Comparison of ENCODE assay signal across 1 cellular context in the genomic region with DNA sequence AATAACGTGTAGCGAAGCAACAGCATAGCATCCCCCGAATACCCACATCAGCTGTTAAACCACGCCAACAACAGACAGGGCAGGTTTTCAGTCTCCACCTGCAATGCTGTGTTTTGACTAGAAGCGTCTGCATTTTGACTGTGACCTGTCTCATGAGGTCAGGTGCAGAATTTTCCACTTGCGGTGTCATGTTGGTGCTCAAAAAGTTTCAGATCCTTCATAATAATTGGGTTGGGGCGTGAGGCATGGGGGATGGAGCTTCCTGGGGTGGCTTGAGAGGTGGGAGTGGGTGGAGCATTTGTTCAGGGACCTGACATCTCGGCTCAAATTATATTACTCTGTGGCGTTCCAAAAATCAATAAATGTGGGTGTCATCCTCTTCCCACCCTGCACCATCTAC.
TF ChIP-seq lines count a peak whose summit lies in the region.

No MANE protein-coding gene starts in this region.

TF ChIP-seq in GM12878, 131 proteins besides CTCF, POLR2A, EP300 and RAD21 (continued from another document and continues in another):
- TF ChIP-seq, protein P1, sequence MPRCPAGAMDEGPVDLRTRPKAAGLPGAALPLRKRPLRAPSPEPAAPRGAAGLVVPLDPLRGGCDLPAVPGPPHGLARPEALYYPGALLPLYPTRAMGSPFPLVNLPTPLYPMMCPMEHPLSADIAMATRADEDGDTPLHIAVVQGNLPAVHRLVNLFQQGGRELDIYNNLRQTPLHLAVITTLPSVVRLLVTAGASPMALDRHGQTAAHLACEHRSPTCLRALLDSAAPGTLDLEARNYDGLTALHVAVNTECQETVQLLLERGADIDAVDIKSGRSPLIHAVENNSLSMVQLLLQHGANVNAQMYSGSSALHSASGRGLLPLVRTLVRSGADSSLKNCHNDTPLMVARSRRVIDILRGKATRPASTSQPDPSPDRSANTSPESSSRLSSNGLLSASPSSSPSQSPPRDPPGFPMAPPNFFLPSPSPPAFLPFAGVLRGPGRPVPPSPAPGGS (IDR thresholded peaks at IDR 0.05; ENCODE audit: borderline replicate concordance, insufficient read depth, low read depth, low read length, poor library complexity, severe bottlenecking), result no peak
- no peak for TF ChIP-seq ZBED1 (IDR thresholded peaks at IDR 0.05; ENCODE audit: borderline replicate concordance)
- no peak for TF ChIP-seq LARP7 (IDR thresholded peaks at IDR 0.05)
- TF ChIP-seq NR2F1 (conservative IDR thresholded peaks at IDR 0.05), result peak; percentile 92
- TF ChIP-seq RUNX3 (IDR thresholded peaks at IDR 0.05; ENCODE audit: low read length), result peak; percentile 68
- TF ChIP-seq IKZF2 (IDR thresholded peaks at IDR 0.05), result peak; percentile 72 to 80
- 0 out of 2 replicates have a peak, but pooled peaks have one; percentile 19 for TF ChIP-seq EED (IDR thresholded peaks at IDR 0.05; ENCODE audit: low read depth)
- peak; percentile 51; the same call in 1 of the 2 replicates for TF ChIP-seq BMI1 (IDR thresholded peaks at IDR 0.05; ENCODE audit: borderline replicate concordance)
- TF ChIP-seq PAX5 (IDR thresholded peaks at IDR 0.05; ENCODE audit: borderline replicate concordance, low read depth, low read length), result no peak
- peak; percentile 52; the same call in 1 of the 2 replicates for TF ChIP-seq CREM (IDR thresholded peaks at IDR 0.05; ENCODE audit: low read depth)
- TF ChIP-seq POLR2AphosphoS2 (IDR thresholded peaks at IDR 0.05; ENCODE audit: low read depth, low read length), result no peak
- no peak for TF ChIP-seq SP1 (IDR thresholded peaks at IDR 0.05; ENCODE audit: low read depth, low read length)
- TF ChIP-seq TBL1XR1 (IDR thresholded peaks at IDR 0.05; ENCODE audit: low read depth, low read length), result no peak
- TF ChIP-seq, protein P2, sequence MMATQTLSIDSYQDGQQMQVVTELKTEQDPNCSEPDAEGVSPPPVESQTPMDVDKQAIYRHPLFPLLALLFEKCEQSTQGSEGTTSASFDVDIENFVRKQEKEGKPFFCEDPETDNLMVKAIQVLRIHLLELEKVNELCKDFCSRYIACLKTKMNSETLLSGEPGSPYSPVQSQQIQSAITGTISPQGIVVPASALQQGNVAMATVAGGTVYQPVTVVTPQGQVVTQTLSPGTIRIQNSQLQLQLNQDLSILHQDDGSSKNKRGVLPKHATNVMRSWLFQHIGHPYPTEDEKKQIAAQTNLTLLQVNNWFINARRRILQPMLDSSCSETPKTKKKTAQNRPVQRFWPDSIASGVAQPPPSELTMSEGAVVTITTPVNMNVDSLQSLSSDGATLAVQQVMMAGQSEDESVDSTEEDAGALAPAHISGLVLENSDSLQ (IDR thresholded peaks at IDR 0.05), result no peak
- no peak for TF ChIP-seq MEF2B (IDR thresholded peaks at IDR 0.05; ENCODE audit: partially characterized antibody, poor library complexity, severe bottlenecking)
- peak; percentile 50; the same call in 1 of the 2 replicates for TF ChIP-seq ATF7 (IDR thresholded peaks at IDR 0.05; ENCODE audit: low read depth)
- no peak for TF ChIP-seq ASH2L (IDR thresholded peaks at IDR 0.05; ENCODE audit: borderline replicate concordance, low read depth)
- TF ChIP-seq SREBF2 (IDR thresholded peaks at IDR 0.05; ENCODE audit: low read length), result no peak
- TF ChIP-seq BCL11A (IDR thresholded peaks at IDR 0.05; ENCODE audit: low read depth, low read length), result no peak; the same call in 1 of the 2 replicates
- no peak for TF ChIP-seq STAT1 (conservative IDR thresholded peaks at IDR 0.05)
- no peak for TF ChIP-seq RELA (IDR thresholded peaks at IDR 0.05; ENCODE audit: borderline replicate concordance, partially characterized antibody)
- no peak for TF ChIP-seq CHD1 (IDR thresholded peaks at IDR 0.05; ENCODE audit: low read depth, low read length)
- TF ChIP-seq MYC (IDR thresholded peaks at IDR 0.05; ENCODE audit: insufficient read depth, insufficient read length, insufficient replicate concordance, low read length, severe bottlenecking), result no peak
- TF ChIP-seq, protein P3, sequence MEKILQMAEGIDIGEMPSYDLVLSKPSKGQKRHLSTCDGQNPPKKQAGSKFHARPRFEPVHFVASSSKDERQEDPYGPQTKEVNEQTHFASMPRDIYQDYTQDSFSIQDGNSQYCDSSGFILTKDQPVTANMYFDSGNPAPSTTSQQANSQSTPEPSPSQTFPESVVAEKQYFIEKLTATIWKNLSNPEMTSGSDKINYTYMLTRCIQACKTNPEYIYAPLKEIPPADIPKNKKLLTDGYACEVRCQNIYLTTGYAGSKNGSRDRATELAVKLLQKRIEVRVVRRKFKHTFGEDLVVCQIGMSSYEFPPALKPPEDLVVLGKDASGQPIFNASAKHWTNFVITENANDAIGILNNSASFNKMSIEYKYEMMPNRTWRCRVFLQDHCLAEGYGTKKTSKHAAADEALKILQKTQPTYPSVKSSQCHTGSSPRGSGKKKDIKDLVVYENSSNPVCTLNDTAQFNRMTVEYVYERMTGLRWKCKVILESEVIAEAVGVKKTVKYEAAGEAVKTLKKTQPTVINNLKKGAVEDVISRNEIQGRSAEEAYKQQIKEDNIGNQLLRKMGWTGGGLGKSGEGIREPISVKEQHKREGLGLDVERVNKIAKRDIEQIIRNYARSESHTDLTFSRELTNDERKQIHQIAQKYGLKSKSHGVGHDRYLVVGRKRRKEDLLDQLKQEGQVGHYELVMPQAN (conservative IDR thresholded peaks at IDR 0.05), result no peak
- TF ChIP-seq, protein P4, sequence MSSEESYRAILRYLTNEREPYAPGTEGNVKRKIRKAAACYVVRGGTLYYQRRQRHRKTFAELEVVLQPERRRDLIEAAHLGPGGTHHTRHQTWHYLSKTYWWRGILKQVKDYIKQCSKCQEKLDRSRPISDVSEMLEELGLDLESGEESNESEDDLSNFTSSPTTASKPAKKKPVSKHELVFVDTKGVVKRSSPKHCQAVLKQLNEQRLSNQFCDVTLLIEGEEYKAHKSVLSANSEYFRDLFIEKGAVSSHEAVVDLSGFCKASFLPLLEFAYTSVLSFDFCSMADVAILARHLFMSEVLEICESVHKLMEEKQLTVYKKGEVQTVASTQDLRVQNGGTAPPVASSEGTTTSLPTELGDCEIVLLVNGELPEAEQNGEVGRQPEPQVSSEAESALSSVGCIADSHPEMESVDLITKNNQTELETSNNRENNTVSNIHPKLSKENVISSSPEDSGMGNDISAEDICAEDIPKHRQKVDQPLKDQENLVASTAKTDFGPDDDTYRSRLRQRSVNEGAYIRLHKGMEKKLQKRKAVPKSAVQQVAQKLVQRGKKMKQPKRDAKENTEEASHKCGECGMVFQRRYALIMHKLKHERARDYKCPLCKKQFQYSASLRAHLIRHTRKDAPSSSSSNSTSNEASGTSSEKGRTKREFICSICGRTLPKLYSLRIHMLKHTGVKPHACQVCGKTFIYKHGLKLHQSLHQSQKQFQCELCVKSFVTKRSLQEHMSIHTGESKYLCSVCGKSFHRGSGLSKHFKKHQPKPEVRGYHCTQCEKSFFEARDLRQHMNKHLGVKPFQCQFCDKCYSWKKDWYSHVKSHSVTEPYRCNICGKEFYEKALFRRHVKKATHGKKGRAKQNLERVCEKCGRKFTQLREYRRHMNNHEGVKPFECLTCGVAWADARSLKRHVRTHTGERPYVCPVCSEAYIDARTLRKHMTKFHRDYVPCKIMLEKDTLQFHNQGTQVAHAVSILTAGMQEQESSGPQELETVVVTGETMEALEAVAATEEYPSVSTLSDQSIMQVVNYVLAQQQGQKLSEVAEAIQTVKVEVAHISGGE (CRISPR knock-in tag; IDR thresholded peaks at IDR 0.05), result no peak
- TF ChIP-seq HCFC1 (IDR thresholded peaks at IDR 0.05; ENCODE audit: low read length), result no peak
- 0 out of 2 replicates have a peak, but pooled peaks have one; percentile 34 for TF ChIP-seq NBN (IDR thresholded peaks at IDR 0.05)
- no peak for TF ChIP-seq CBFB (IDR thresholded peaks at IDR 0.05; ENCODE audit: low read depth)
- 0 out of 2 replicates have a peak, but pooled peaks have one; percentile 17 for TF ChIP-seq CHD2 (IDR thresholded peaks at IDR 0.05; ENCODE audit: borderline replicate concordance, low read depth, low read length)
- peak; percentile 51; the same call in 1 of the 2 replicates for TF ChIP-seq NFIC (IDR thresholded peaks at IDR 0.05; ENCODE audit: low read depth, low read length)
- TF ChIP-seq PML (IDR thresholded peaks at IDR 0.05; ENCODE audit: low read length), result no peak
- TF ChIP-seq TCF12 (IDR thresholded peaks at IDR 0.05; ENCODE audit: low read depth, low read length), result no peak
- TF ChIP-seq, protein P5, sequence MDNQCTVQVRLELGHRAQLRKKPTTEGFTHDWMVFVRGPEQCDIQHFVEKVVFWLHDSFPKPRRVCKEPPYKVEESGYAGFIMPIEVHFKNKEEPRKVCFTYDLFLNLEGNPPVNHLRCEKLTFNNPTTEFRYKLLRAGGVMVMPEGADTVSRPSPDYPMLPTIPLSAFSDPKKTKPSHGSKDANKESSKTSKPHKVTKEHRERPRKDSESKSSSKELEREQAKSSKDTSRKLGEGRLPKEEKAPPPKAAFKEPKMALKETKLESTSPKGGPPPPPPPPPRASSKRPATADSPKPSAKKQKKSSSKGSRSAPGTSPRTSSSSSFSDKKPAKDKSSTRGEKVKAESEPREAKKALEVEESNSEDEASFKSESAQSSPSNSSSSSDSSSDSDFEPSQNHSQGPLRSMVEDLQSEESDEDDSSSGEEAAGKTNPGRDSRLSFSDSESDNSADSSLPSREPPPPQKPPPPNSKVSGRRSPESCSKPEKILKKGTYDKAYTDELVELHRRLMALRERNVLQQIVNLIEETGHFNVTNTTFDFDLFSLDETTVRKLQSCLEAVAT (IDR thresholded peaks at IDR 0.05), result peak; percentile 46; the same call in 1 of the 2 replicates
- TF ChIP-seq SREBF1 (IDR thresholded peaks at IDR 0.05; ENCODE audit: low read length), result no peak
- TF ChIP-seq, protein P6, sequence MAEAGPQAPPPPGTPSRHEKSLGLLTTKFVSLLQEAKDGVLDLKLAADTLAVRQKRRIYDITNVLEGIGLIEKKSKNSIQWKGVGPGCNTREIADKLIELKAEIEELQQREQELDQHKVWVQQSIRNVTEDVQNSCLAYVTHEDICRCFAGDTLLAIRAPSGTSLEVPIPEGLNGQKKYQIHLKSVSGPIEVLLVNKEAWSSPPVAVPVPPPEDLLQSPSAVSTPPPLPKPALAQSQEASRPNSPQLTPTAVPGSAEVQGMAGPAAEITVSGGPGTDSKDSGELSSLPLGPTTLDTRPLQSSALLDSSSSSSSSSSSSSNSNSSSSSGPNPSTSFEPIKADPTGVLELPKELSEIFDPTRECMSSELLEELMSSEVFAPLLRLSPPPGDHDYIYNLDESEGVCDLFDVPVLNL (IDR thresholded peaks at IDR 0.05; ENCODE audit: low read depth, low read length), result no peak
- TF ChIP-seq, protein P7, sequence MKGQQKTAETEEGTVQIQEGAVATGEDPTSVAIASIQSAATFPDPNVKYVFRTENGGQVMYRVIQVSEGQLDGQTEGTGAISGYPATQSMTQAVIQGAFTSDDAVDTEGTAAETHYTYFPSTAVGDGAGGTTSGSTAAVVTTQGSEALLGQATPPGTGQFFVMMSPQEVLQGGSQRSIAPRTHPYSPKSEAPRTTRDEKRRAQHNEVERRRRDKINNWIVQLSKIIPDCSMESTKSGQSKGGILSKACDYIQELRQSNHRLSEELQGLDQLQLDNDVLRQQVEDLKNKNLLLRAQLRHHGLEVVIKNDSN (IDR thresholded peaks at IDR 0.05; ENCODE audit: borderline replicate concordance, extremely low read length, insufficient read depth, low read depth, low read length), result no peak
- TF ChIP-seq, protein P8, sequence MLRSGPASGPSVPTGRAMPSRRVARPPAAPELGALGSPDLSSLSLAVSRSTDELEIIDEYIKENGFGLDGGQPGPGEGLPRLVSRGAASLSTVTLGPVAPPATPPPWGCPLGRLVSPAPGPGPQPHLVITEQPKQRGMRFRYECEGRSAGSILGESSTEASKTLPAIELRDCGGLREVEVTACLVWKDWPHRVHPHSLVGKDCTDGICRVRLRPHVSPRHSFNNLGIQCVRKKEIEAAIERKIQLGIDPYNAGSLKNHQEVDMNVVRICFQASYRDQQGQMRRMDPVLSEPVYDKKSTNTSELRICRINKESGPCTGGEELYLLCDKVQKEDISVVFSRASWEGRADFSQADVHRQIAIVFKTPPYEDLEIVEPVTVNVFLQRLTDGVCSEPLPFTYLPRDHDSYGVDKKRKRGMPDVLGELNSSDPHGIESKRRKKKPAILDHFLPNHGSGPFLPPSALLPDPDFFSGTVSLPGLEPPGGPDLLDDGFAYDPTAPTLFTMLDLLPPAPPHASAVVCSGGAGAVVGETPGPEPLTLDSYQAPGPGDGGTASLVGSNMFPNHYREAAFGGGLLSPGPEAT (IDR thresholded peaks at IDR 0.05; ENCODE audit: low read depth), result peak; percentile 53; the same call in 1 of the 2 replicates
- peak; percentile 69; the same call in 1 of the 2 replicates for TF ChIP-seq DPF2 (IDR thresholded peaks at IDR 0.05)
- TF ChIP-seq SIX5 (IDR thresholded peaks at IDR 0.05; ENCODE audit: low read depth, low read length, severe bottlenecking), result no peak
- TF ChIP-seq SPI1 (IDR thresholded peaks at IDR 0.05; ENCODE audit: borderline replicate concordance, insufficient read depth, low read depth, low read length), result peak; percentile 23; the same call in 1 of the 2 replicates
- TF ChIP-seq IKZF1 (conservative IDR thresholded peaks at IDR 0.05), result peak; percentile 67
- TF ChIP-seq MXI1 (IDR thresholded peaks at IDR 0.05; ENCODE audit: low read depth, low read length), result no peak
- TF ChIP-seq RAD51 (IDR thresholded peaks at IDR 0.05), result 0 out of 2 replicates have a peak, but pooled peaks have one; percentile 27
- peak; percentile 89 for TF ChIP-seq MTA2 (IDR thresholded peaks at IDR 0.05; ENCODE audit: low read depth)
- TF ChIP-seq, protein P9, sequence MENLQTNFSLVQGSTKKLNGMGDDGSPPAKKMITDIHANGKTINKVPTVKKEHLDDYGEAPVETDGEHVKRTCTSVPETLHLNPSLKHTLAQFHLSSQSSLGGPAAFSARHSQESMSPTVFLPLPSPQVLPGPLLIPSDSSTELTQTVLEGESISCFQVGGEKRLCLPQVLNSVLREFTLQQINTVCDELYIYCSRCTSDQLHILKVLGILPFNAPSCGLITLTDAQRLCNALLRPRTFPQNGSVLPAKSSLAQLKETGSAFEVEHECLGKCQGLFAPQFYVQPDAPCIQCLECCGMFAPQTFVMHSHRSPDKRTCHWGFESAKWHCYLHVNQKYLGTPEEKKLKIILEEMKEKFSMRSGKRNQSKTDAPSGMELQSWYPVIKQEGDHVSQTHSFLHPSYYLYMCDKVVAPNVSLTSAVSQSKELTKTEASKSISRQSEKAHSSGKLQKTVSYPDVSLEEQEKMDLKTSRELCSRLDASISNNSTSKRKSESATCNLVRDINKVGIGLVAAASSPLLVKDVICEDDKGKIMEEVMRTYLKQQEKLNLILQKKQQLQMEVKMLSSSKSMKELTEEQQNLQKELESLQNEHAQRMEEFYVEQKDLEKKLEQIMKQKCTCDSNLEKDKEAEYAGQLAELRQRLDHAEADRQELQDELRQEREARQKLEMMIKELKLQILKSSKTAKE (IDR thresholded peaks at IDR 0.05; ENCODE audit: low read depth, poor library complexity, severe bottlenecking), result peak; percentile 71
- TF ChIP-seq BHLHE40 (IDR thresholded peaks at IDR 0.05; ENCODE audit: borderline replicate concordance in 1 of 2, low read depth in 2 of 2, low read length in 1 of 2), result peak; percentile 59 to 84; a peak in 3 of 4 replicates
- TF ChIP-seq EGR1 (IDR thresholded peaks at IDR 0.05; ENCODE audit: borderline replicate concordance in 1 of 2, low read depth in 2 of 2, low read length in 2 of 2), result no peak
